26 cellular contexts compared by ENCODE assay signal in genomic region chr3:197603317-197603933, GRCh38.
"Had no signal": no experiment of that assay in that cellular context is flagged by ENCODE, and none has a peak within 500 bp of the region (broad histone marks: within the 10 kb centered on the region; RNA-seq: fewer than 3 reads in every experiment).

No MANE protein-coding gene starts in this region.

- H3K4me1 ChIP-seq: breast epithelium, gastrocnemius medialis, psoas muscle had no signal

- ATAC-seq: activated CD4-positive, alpha-beta T cell treated with anti-CD3 and anti-CD28 coated beads for 36 hours; effector memory CD8-positive, alpha-beta T cell; gastrocnemius medialis; left colon; lower lobe of right lung; mucosa of descending colon; pancreas; T-helper 17 cell had no signal

- H3K4me3 Mint-ChIP-seq: activated B cell treated with CpG ODN at 0.5 μM for 24 hours; activated CD4-positive, alpha-beta T cell treated with anti-CD3 and anti-CD28 coated beads for 36 hours; activated naive CD4-positive, alpha-beta T cell treated with anti-CD3 and anti-CD28 coated beads, Interleukin-2, amount 50 U/mL, for 24 hours; effector memory CD8-positive, alpha-beta T cell; T-helper 17 cell had no signal

- DNase-seq: activated B cell treated with CpG ODN at 0.5 μM for 24 hours; activated CD4-positive, alpha-beta T cell treated with anti-CD3 and anti-CD28 coated beads for 36 hours; activated CD4-positive, alpha-beta T cell treated with anti-CD3 and anti-CD28 coated beads, Interleukin-2, amount 50 U/mL, for 4 hours; activated gamma-delta T cell; colonic mucosa; dorsolateral prefrontal cortex; effector memory CD8-positive, alpha-beta T cell; gastrocnemius medialis; heart right ventricle; islet precursor cell; left colon; lower lobe of right lung; mesendoderm; mucosa of descending colon; pancreas; psoas muscle; stimulated activated CD4-positive, alpha-beta T cell treated with anti-CD3 and anti-CD28 coated beads, Interleukin-12 subunit alpha, Interleukin-12 subunit beta, amount 100 ng/mL, for 4 hours; stimulated activated CD4-positive, alpha-beta T cell treated with anti-CD3 and anti-CD28 coated beads, Interleukin-4, amount 100 ng/mL, for 4 hours; SW 1271; T-helper 17 cell; transverse colon had no signal

- H3K27me3 Mint-ChIP-seq: activated B cell treated with CpG ODN at 0.5 μM for 24 hours; activated CD4-positive, alpha-beta T cell treated with anti-CD3 and anti-CD28 coated beads for 36 hours; activated naive CD4-positive, alpha-beta T cell treated with anti-CD3 and anti-CD28 coated beads, Interleukin-2, amount 50 U/mL, for 24 hours; effector memory CD8-positive, alpha-beta T cell; T-helper 17 cell had no signal

- H3K9me3 Mint-ChIP-seq: activated B cell treated with CpG ODN at 0.5 μM for 24 hours; activated naive CD4-positive, alpha-beta T cell treated with anti-CD3 and anti-CD28 coated beads, Interleukin-2, amount 50 U/mL, for 24 hours; effector memory CD8-positive, alpha-beta T cell had no signal

- H3K36me3 ChIP-seq: colonic mucosa had no signal

- H3K27ac ChIP-seq: breast epithelium, colonic mucosa, esophagus muscularis mucosa, gastrocnemius medialis, heart right ventricle, lower lobe of right lung, neutrophil, pancreas, psoas muscle, right atrium auricular region, transverse colon had no signal

- H3K9me3 ChIP-seq: breast epithelium, colonic mucosa, esophagus muscularis mucosa, gastrocnemius medialis, heart right ventricle, lower lobe of right lung, mucosa of descending colon, neutrophil, pancreas, psoas muscle, right atrium auricular region, transverse colon had no signal

- H3K4me1 Mint-ChIP-seq: activated CD4-positive, alpha-beta T cell treated with anti-CD3 and anti-CD28 coated beads for 36 hours had no signal

- H3K27me3 ChIP-seq: breast epithelium, colonic mucosa, dorsolateral prefrontal cortex, esophagus muscularis mucosa, gastrocnemius medialis, heart right ventricle, neutrophil, pancreas, right atrium auricular region, transverse colon had no signal

- H3K4me3 ChIP-seq: breast epithelium, colonic mucosa, dorsolateral prefrontal cortex, esophagus muscularis mucosa, gastrocnemius medialis, heart right ventricle, lower lobe of right lung, mucosa of descending colon, pancreas, psoas muscle, right atrium auricular region, transverse colon had no signal

- H3K27ac Mint-ChIP-seq: activated B cell treated with CpG ODN at 0.5 μM for 24 hours; activated CD4-positive, alpha-beta T cell treated with anti-CD3 and anti-CD28 coated beads for 36 hours; activated naive CD4-positive, alpha-beta T cell treated with anti-CD3 and anti-CD28 coated beads, Interleukin-2, amount 50 U/mL, for 24 hours; effector memory CD8-positive, alpha-beta T cell; T-helper 17 cell had no signal
